In the genomic region with DNA sequence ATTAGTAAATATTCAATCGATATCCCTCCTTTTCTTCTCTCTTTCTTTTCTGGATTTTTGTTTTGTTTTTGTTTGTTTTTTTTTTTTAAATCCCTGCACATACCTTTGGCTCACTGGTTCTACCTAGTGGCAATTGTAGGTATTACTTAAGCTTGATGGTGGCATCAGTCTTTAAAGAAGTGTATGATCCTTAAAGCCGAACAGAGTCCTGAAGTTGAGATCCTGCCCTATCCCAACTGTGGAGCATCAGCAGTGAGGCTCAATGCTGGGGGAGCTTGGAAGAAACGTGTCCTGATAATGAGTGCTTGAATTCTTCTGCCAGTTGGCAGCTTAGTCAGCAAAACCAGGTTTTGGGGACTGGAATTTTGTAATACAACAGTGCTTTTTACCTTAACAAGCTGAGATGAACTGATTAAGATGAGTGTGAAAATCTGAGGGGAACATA, we compare ENCODE assay signal across 8 cellular contexts.
DNase-seq lines count a peak whose midpoint lies in the region; ATAC-seq and TF ChIP-seq lines count a peak whose summit lies in the region.

No MANE protein-coding gene starts in this region.

- H3K36me3 ChIP-seq in SK-N-MC (ENCODE audit: insufficient read depth, low read length) (no peaks in the 10 kb centered on the region), fibroblast of lung (ENCODE audit: control insufficient read depth, insufficient read depth, low read length) (no peaks in the 10 kb centered on the region), parathyroid adenoma (ENCODE audit: control insufficient read depth, insufficient read depth, low read length) (no peaks in the 10 kb centered on the region)

- H3K4me2 ChIP-seq in fibroblast of lung (ENCODE audit: extremely low read depth, insufficient read depth, low read length) (peak overlapping the region; percentile 55), parathyroid adenoma (ENCODE audit: low read length) (peak overlapping the region; percentile 32)

- H3K4me1 ChIP-seq in fibroblast of lung (ENCODE audit: control insufficient read depth, extremely low read depth, insufficient read depth, low read length) = peaks cover 2% of the 10 kb centered on the region
- peaks cover 6% of the 10 kb centered on the region for H3K4me1 ChIP-seq in parathyroid adenoma

- no peak overlapping the region for H3K4me3 ChIP-seq in SK-N-MC
- H3K4me3 ChIP-seq in fibroblast of lung (replicated peaks in 1 of 4; ENCODE audit: control extremely low read depth in 1 of 4, insufficient read depth in 1 of 4, low read depth in 3 of 4, low read length in 4 of 4) = peak overlapping the region in 2 of 4 experiments; percentile 1 to 9
- H3K4me3 ChIP-seq in parathyroid adenoma (ENCODE audit: low read depth, low read length) = peak overlapping the region; percentile 5

- H3K27ac ChIP-seq in SK-N-MC = no peak overlapping the region
- no peak overlapping the region for H3K27ac ChIP-seq in fibroblast of lung (ENCODE audit: insufficient read depth, low read length)
- H3K27ac ChIP-seq in parathyroid adenoma = no peak overlapping the region

- H3K9me3 ChIP-seq in SK-N-MC (ENCODE audit: low read depth, low read length) (no peaks in the 10 kb centered on the region), fibroblast of lung (ENCODE audit: control insufficient read depth, insufficient read depth, low read depth, low read length) (no peaks in the 10 kb centered on the region), parathyroid adenoma (ENCODE audit: control insufficient read depth, low read length) (no peaks in the 10 kb centered on the region)

- H4K20me1 ChIP-seq in fibroblast of lung (ENCODE audit: control insufficient read depth, extremely low read depth, insufficient read depth, low read length) = no peaks in the 10 kb centered on the region

- no peaks in the 10 kb centered on the region for H3K79me2 ChIP-seq in fibroblast of lung (ENCODE audit: control insufficient read depth, insufficient read depth, low read length)
- no peaks in the 10 kb centered on the region for H3K79me2 ChIP-seq in parathyroid adenoma

- H2AFZ ChIP-seq in fibroblast of lung (ENCODE audit: low read length) = peak overlapping the region; percentile 82
- H2AFZ ChIP-seq in parathyroid adenoma = no peak overlapping the region

- ATAC-seq in HG02678 (IDR thresholded peaks at IDR 0.05; ENCODE audit: unreplicated experiment) = peak; percentile 64
- ATAC-seq in GM21786 (IDR thresholded peaks at IDR 0.05; ENCODE audit: unreplicated experiment) = no peak

- no peak overlapping the region for H3K9ac ChIP-seq in SK-N-MC (ENCODE audit: insufficient read length)
- H3K9ac ChIP-seq in fibroblast of lung (ENCODE audit: insufficient read depth, low read length) = no peak overlapping the region
- H3K9ac ChIP-seq in parathyroid adenoma = no peak overlapping the region

- no peaks in the 10 kb centered on the region for H3K27me3 ChIP-seq in fibroblast of lung (ENCODE audit: control insufficient read depth, insufficient read depth, low read length)
- no peaks in the 10 kb centered on the region for H3K27me3 ChIP-seq in parathyroid adenoma (ENCODE audit: control insufficient read depth, insufficient read depth, low read length)

- DNase-seq in NCI-H2107 treated with DMSO at 0.1 percent for 48 hours (lab: John Stamatoyannopoulos, UW; ENCODE audit: unreplicated experiment) (peak; percentile 11), NCI-H2107 (lab: John Stamatoyannopoulos, UW) (no peak), SK-N-MC (ENCODE audit: low read depth, low spot score) (peak; percentile 12), fibroblast of lung (ENCODE audit: low read depth in 2 of 2) (peak; percentile 32 to 72), ecto neural progenitor cell (ENCODE audit: low spot score) (no peak)

- TF ChIP-seq CTCF in fibroblast of lung (conservative IDR thresholded peaks at IDR 0.05 in 1 of 2, IDR thresholded peaks at IDR 0.05 in 1 of 2; ENCODE audit: low read depth in 1 of 2, low read length in 2 of 2) (peak; percentile 62 to 72), parathyroid adenoma (IDR thresholded peaks at IDR 0.05) (peak; percentile 71)

Comparison
In these comparisons a context has a peak if more than half of its experiments do, and no peak if none do; other contexts are left out.
1. DNase-seq: peak in NCI-H2107 treated with DMSO at 0.1 percent for 48 hours (single experiment), SK-N-MC (single experiment) and fibroblast of lung (2 of 2); none in NCI-H2107 (single experiment) and ecto neural progenitor cell (single experiment).